In the genomic region with DNA sequence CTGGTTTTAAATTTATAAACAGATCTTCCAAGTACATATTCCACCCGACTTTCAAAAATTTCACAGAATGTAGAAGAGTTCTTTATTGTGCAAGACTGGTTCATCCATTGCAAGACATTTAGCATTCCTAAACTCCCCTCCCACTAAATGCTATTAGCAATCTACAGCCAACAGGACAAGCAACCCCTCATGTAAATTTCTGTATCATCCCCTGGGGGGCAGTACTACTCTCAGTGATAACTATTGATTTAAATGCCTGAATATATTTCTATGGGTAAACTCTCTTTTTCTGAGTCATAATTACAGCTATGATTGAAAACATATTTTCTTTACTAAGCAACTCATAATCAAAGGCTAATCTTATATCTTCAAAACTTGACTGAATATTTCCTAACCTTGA, we compare ENCODE assay signal across 10 cellular contexts. TPM values are rescaled to one million over a fixed set of nuclear protein-coding genes. Genes with fewer than 3 reads are reported as not detected.
DNase-seq lines count a peak whose midpoint lies in the region; ATAC-seq and TF ChIP-seq lines count a peak whose summit lies in the region.
"Had no signal": no experiment of that assay in that cellular context is flagged by ENCODE, and none has a peak within 500 bp of the region (broad histone marks: within the 10 kb centered on the region; RNA-seq: fewer than 3 reads in every experiment).

No MANE protein-coding gene starts in this region.

- dilution Hi-C loops in mammary epithelial cell (cut with HindIII; ENCODE audit: low sequenced_read_pairs): no loop called here

- H3K79me2 ChIP-seq in mammary epithelial cell (ENCODE audit: insufficient read depth, low read length) (no peaks in the 10 kb centered on the region), osteoblast (ENCODE audit: insufficient read depth, low read length) (no peaks in the 10 kb centered on the region)

- no peaks in the 10 kb centered on the region for H3K27me3 Mint-ChIP-seq in stimulated activated memory B cell treated with anti-CD40 and anti-IgM and Interleukin-4, amounts not matched to agents 10 μg/mL and 1 μg/mL and 100 μg/mL, for 72 hours
- H3K27me3 Mint-ChIP-seq in activated T-helper 1 cell treated with anti-CD3 and anti-CD28 coated beads, Interleukin-12 subunit alpha, Interleukin-12 subunit beta, Interleukin-2, Interleukin-4 antibody, amounts not matched to agents 30 ng/mL and 10 ng/mL and 1 ng/mL, durations not matched to agents 14 hours and 24 hours and 36 hours (ENCODE audit: insufficient read depth): no peaks in the 10 kb centered on the region
- H3K27me3 Mint-ChIP-seq: CD4-positive, CD25-positive, alpha-beta regulatory T cell had no signal

- H3K27me3 ChIP-seq in mammary epithelial cell (ENCODE audit: insufficient read depth, low read length) (no peaks in the 10 kb centered on the region), osteoblast (ENCODE audit: insufficient read depth, low read length) (no peaks in the 10 kb centered on the region)

- H4K20me1 ChIP-seq in mammary epithelial cell (ENCODE audit: insufficient read depth, low read length): no peaks in the 10 kb centered on the region
- H4K20me1 ChIP-seq in osteoblast (ENCODE audit: insufficient read depth, low read length): no peaks in the 10 kb centered on the region

- BruUV-seq in mammary epithelial cell (replicated peaks; lab: Mats Ljungman, UMichigan): no TSS peak

- CTCF ChIA-PET in mammary epithelial cell (lab: Charles Lee; ENCODE audit: low non-redundant PET): no interaction called here

- H3K4me3 ChIP-seq in mammary epithelial cell (replicated peaks in 1 of 3; ENCODE audit: insufficient read depth in 1 of 3, low read depth in 2 of 3, low read length in 3 of 3) (no peak overlapping the region), osteoblast (ENCODE audit: insufficient read depth, low read length) (no peak overlapping the region)

- peaks cover 18% of the 10 kb centered on the region for H3K4me1 Mint-ChIP-seq in stimulated activated memory B cell treated with anti-CD40 and anti-IgM and Interleukin-4, amounts not matched to agents 10 μg/mL and 1 μg/mL and 100 μg/mL, for 72 hours
- H3K4me1 Mint-ChIP-seq in activated T-helper 1 cell treated with anti-CD3 and anti-CD28 coated beads, Interleukin-12 subunit alpha, Interleukin-12 subunit beta, Interleukin-2, Interleukin-4 antibody, amounts not matched to agents 30 ng/mL and 10 ng/mL and 1 ng/mL, durations not matched to agents 14 hours and 24 hours and 36 hours (ENCODE audit: low read depth): no peaks in the 10 kb centered on the region

- H3K27ac Mint-ChIP-seq in stimulated activated memory B cell treated with anti-CD40 and anti-IgM and Interleukin-4, amounts not matched to agents 10 μg/mL and 1 μg/mL and 100 μg/mL, for 72 hours: no peak overlapping the region
- no peak overlapping the region for H3K27ac Mint-ChIP-seq in activated T-helper 1 cell treated with anti-CD3 and anti-CD28 coated beads, Interleukin-12 subunit alpha, Interleukin-12 subunit beta, Interleukin-2, Interleukin-4 antibody, amounts not matched to agents 30 ng/mL and 10 ng/mL and 1 ng/mL, durations not matched to agents 14 hours and 24 hours and 36 hours
- H3K27ac Mint-ChIP-seq: CD4-positive, CD25-positive, alpha-beta regulatory T cell had no signal

- no peaks in the 10 kb centered on the region for H3K9me3 Mint-ChIP-seq in stimulated activated memory B cell treated with anti-CD40 and anti-IgM and Interleukin-4, amounts not matched to agents 10 μg/mL and 1 μg/mL and 100 μg/mL, for 72 hours
- H3K9me3 Mint-ChIP-seq in activated T-helper 1 cell treated with anti-CD3 and anti-CD28 coated beads, Interleukin-12 subunit alpha, Interleukin-12 subunit beta, Interleukin-2, Interleukin-4 antibody, amounts not matched to agents 30 ng/mL and 10 ng/mL and 1 ng/mL, durations not matched to agents 14 hours and 24 hours and 36 hours: no peaks in the 10 kb centered on the region
- H3K9me3 Mint-ChIP-seq: CD4-positive, CD25-positive, alpha-beta regulatory T cell had no signal

- H3K27ac ChIP-seq in mammary epithelial cell (ENCODE audit: insufficient read depth, low read depth, low read length): no peak overlapping the region
- no peak overlapping the region for H3K27ac ChIP-seq in osteoblast (ENCODE audit: low read depth, low read length)

- H3K4me2 ChIP-seq in mammary epithelial cell (ENCODE audit: insufficient read depth, low read depth, low read length): no peak overlapping the region
- H3K4me2 ChIP-seq in osteoblast (ENCODE audit: insufficient read depth, low read length): no peak overlapping the region

- no peak for ATAC-seq in stimulated activated memory B cell treated with anti-CD40 and anti-IgM and Interleukin-4, amounts not matched to agents 10 μg/mL and 1 μg/mL and 100 μg/mL, for 72 hours
- no peak for ATAC-seq in HG02678 (IDR thresholded peaks at IDR 0.05; ENCODE audit: unreplicated experiment)

- DNase-seq in NCI-H1417 (lab: John Stamatoyannopoulos, UW) (peak in 2 of 3 experiments; percentile 5 to 18), NCI-H1417 treated with DMSO at 0.1 percent for 48 hours (lab: John Stamatoyannopoulos, UW) (no peak), LHCN-M2 (ENCODE audit: low read depth) (peak; percentile 12), mammary epithelial cell (peak; percentile 46), osteoblast (ENCODE audit: insufficient read length, low spot score, missing footprints) (peak; percentile 27)
- DNase-seq in activated T-helper 1 cell treated with anti-CD3 and anti-CD28 coated beads, Interleukin-12 subunit alpha, Interleukin-12 subunit beta, Interleukin-2, Interleukin-4 antibody, amounts not matched to agents 30 ng/mL and 10 ng/mL and 1 ng/mL, durations not matched to agents 14 hours and 24 hours and 36 hours (ENCODE audit: low spot score): no peak
- DNase-seq: amniotic stem cell had no signal

- H3K36me3 ChIP-seq in mammary epithelial cell (ENCODE audit: insufficient read depth, low read length) (no peaks in the 10 kb centered on the region), osteoblast (ENCODE audit: insufficient read depth, low read length) (no peaks in the 10 kb centered on the region)

- 35% methylated on average over 1 of the region's 1 CpG for WGBS in mammary epithelial cell (ENCODE audit: low coverage, missing lambda C conversion rate)

- no peak overlapping the region for H3K9ac ChIP-seq in mammary epithelial cell (ENCODE audit: insufficient read depth, low read length)

- no peak overlapping the region for H3K4me3 Mint-ChIP-seq in stimulated activated memory B cell treated with anti-CD40 and anti-IgM and Interleukin-4, amounts not matched to agents 10 μg/mL and 1 μg/mL and 100 μg/mL, for 72 hours
- no peak overlapping the region for H3K4me3 Mint-ChIP-seq in activated T-helper 1 cell treated with anti-CD3 and anti-CD28 coated beads, Interleukin-12 subunit alpha, Interleukin-12 subunit beta, Interleukin-2, Interleukin-4 antibody, amounts not matched to agents 30 ng/mL and 10 ng/mL and 1 ng/mL, durations not matched to agents 14 hours and 24 hours and 36 hours
- H3K4me3 Mint-ChIP-seq: CD4-positive, CD25-positive, alpha-beta regulatory T cell had no signal

- H3K4me1 ChIP-seq in mammary epithelial cell (ENCODE audit: insufficient read depth, low read length) (peaks cover 10% of the 10 kb centered on the region), osteoblast (ENCODE audit: insufficient read depth, low read length) (no peaks in the 10 kb centered on the region)

- H2AFZ ChIP-seq in mammary epithelial cell (ENCODE audit: low read depth, low read length) (no peak overlapping the region), osteoblast (ENCODE audit: low read length) (no peak overlapping the region)

- in situ Hi-C loops in mammary epithelial cell (cut with MboI; ENCODE audit: low sequenced_read_pairs in 2 of 2): no loop called here

- no peaks in the 10 kb centered on the region for H3K9me3 ChIP-seq in mammary epithelial cell (replicated peaks; ENCODE audit: insufficient read depth, low read length)
- no peaks in the 10 kb centered on the region for H3K9me3 ChIP-seq in osteoblast (ENCODE audit: low read depth, low read length)

- H3K36me3 Mint-ChIP-seq in stimulated activated memory B cell treated with anti-CD40 and anti-IgM and Interleukin-4, amounts not matched to agents 10 μg/mL and 1 μg/mL and 100 μg/mL, for 72 hours: peaks cover 47% of the 10 kb centered on the region
- H3K36me3 Mint-ChIP-seq in activated T-helper 1 cell treated with anti-CD3 and anti-CD28 coated beads, Interleukin-12 subunit alpha, Interleukin-12 subunit beta, Interleukin-2, Interleukin-4 antibody, amounts not matched to agents 30 ng/mL and 10 ng/mL and 1 ng/mL, durations not matched to agents 14 hours and 24 hours and 36 hours (ENCODE audit: low read depth): peaks cover 6% of the 10 kb centered on the region

- intact Hi-C loops in mammary epithelial cell (cut with micrococcal nuclease): loop anchor here (1.0 to 10.0 kb wide), 5 partner anchors 107 to 471 kb away; no protein-coding TSS in a partner anchor
- intact Hi-C loops in activated T-helper 1 cell treated with anti-CD3 and anti-CD28 coated beads, Interleukin-12 subunit alpha, Interleukin-12 subunit beta, Interleukin-2, Interleukin-4 antibody, amounts not matched to agents 30 ng/mL and 10 ng/mL and 1 ng/mL, durations not matched to agents 14 hours and 24 hours and 36 hours (cut with micrococcal nuclease): loop anchor here (1.0 to 2.0 kb wide), 6 partner anchors 105 to 415 kb away; no protein-coding TSS in a partner anchor

- TF ChIP-seq CTCF in mammary epithelial cell (conservative IDR thresholded peaks at IDR 0.05 in 1 of 2, IDR thresholded peaks at IDR 0.05 in 1 of 2; ENCODE audit: extremely low read depth in 1 of 2, insufficient read depth in 1 of 2, low read depth in 1 of 2, low read length in 2 of 2) (peak; percentile 45 to 56), osteoblast (IDR thresholded peaks at IDR 0.05; ENCODE audit: extremely low read depth, low read depth, low read length) (peak; percentile 51)

RNA-seq across cellular contexts. Expression of gene SLC15A2, which starts 10.7 kb away (rescaled TPM):
- total RNA-seq in LHCN-M2 (2014; rRNA removed): 0.06 and 0.11 TPM in 2 replicates
- polyA plus RNA-seq in LHCN-M2 (2012): 0.06 TPM
- total RNA-seq in mammary epithelial cell: 1 to 10 TPM in 1 of 2 donors, under 1 TPM in 1; 0.31 to 1.3 TPM
- 0.29 TPM for polyA plus RNA-seq in mammary epithelial cell
- not detected for polyA minus RNA-seq in mammary epithelial cell
- under 0.01 and 0.29 TPM in 2 replicates for total RNA-seq in osteoblast
- 3.2 and 3.3 TPM in 2 replicates for total RNA-seq in activated T-helper 1 cell treated with anti-CD3 and anti-CD28 coated beads, Interleukin-12 subunit alpha, Interleukin-12 subunit beta, Interleukin-2, Interleukin-4 antibody, amounts not matched to agents 30 ng/mL and 10 ng/mL and 1 ng/mL, durations not matched to agents 14 hours and 24 hours and 36 hours

RNA-seq across cellular contexts. Expression of gene EAF2, which starts 48.5 kb away (rescaled TPM):
- total RNA-seq in LHCN-M2 (2014; rRNA removed): 0.90 and 0.92 TPM in 2 replicates
- polyA plus RNA-seq in LHCN-M2 (2012): 0.70 TPM
- total RNA-seq in mammary epithelial cell: 1 to 10 TPM; 4.2 to 4.7 TPM
- polyA plus RNA-seq in mammary epithelial cell: 4.6 TPM
- not detected for polyA minus RNA-seq in mammary epithelial cell
- total RNA-seq in osteoblast: 1.2 and 1.4 TPM in 2 replicates
- total RNA-seq in activated T-helper 1 cell treated with anti-CD3 and anti-CD28 coated beads, Interleukin-12 subunit alpha, Interleukin-12 subunit beta, Interleukin-2, Interleukin-4 antibody, amounts not matched to agents 30 ng/mL and 10 ng/mL and 1 ng/mL, durations not matched to agents 14 hours and 24 hours and 36 hours: 15.3 and 18.8 TPM in 2 replicates

RNA-seq across cellular contexts. Expression of gene IQCB1, which starts 48.6 kb away (rescaled TPM):
- 18.9 and 21.4 TPM in 2 replicates for total RNA-seq in LHCN-M2 (2014; rRNA removed)
- 8.7 TPM for polyA plus RNA-seq in LHCN-M2 (2012)
- total RNA-seq in mammary epithelial cell: 10 to 100 TPM; 21.1 to 23.3 TPM
- polyA plus RNA-seq in mammary epithelial cell: 8.0 TPM
- 1.7 TPM for polyA minus RNA-seq in mammary epithelial cell
- 15.9 and 16.2 TPM in 2 replicates for total RNA-seq in osteoblast
- 45.2 and 50.4 TPM in 2 replicates for total RNA-seq in activated T-helper 1 cell treated with anti-CD3 and anti-CD28 coated beads, Interleukin-12 subunit alpha, Interleukin-12 subunit beta, Interleukin-2, Interleukin-4 antibody, amounts not matched to agents 30 ng/mL and 10 ng/mL and 1 ng/mL, durations not matched to agents 14 hours and 24 hours and 36 hours

Comparison
In these comparisons a context has a peak if more than half of its experiments do, and no peak if none do; other contexts are left out.
1. DNase-seq: peak in NCI-H1417 (2 of 3), LHCN-M2 (single experiment), mammary epithelial cell (single experiment) and osteoblast (single experiment); none in NCI-H1417 treated with DMSO at 0.1 percent for 48 hours (single experiment) and activated T-helper 1 cell treated with anti-CD3 and anti-CD28 coated beads, Interleukin-12 subunit alpha, Interleukin-12 subunit beta, Interleukin-2, Interleukin-4 antibody, amounts not matched to agents 30 ng/mL and 10 ng/mL and 1 ng/mL, durations not matched to agents 14 hours and 24 hours and 36 hours (single experiment).